In the genomic region with DNA sequence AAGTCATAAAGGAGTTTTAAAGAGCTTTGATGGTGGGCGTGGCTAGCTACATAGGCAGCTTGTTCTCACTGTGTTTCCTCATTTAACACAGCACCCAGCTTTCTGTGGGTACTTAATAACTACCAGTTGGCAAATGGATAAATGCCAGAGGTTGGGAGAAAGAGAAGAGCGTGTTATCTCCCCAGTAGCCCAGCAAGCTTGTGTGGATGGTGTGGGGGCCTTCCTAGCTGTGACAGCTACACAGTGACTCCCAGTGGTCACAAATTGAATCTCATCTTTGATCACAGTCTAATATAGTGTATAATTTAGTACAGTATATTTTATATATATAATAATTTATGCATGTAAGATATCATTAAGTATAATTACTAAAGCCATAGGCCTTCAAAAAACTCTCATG, we compare ENCODE assay signal across 9 cellular contexts.
DNase-seq lines count a peak whose midpoint lies in the region; ATAC-seq and TF ChIP-seq lines count a peak whose summit lies in the region.
"Had no signal": no experiment of that assay in that cellular context is flagged by ENCODE, and none has a peak within 500 bp of the region (broad histone marks: within the 10 kb centered on the region; RNA-seq: fewer than 3 reads in every experiment).

No MANE protein-coding gene starts in this region.

- H3K9me3 Mint-ChIP-seq in activated T-helper 17 cell treated with anti-CD3 and anti-CD28 coated beads, Interleukin-2, amount 50 U/mL, for 72 hours: no peaks in the 10 kb centered on the region
- H3K9me3 Mint-ChIP-seq: T-helper 1 cell treated with Interleukin-12 subunit alpha and Interleukin-12 subunit beta and Interleukin-4 antibody, amounts not matched to agents 30 μg/mL and 1 μg/mL, for 36 hours had no signal

- no peaks in the 10 kb centered on the region for H3K4me1 Mint-ChIP-seq in activated T-helper 17 cell treated with anti-CD3 and anti-CD28 coated beads, Interleukin-2, amount 50 U/mL, for 72 hours

- H3K9ac ChIP-seq in NT2/D1 (ENCODE audit: insufficient read length, low read depth): no peak overlapping the region

- H3K4me1 ChIP-seq in NT2/D1 (ENCODE audit: insufficient read depth, insufficient read length) (no peaks in the 10 kb centered on the region), ovary (ENCODE audit: insufficient read depth) (no peaks in the 10 kb centered on the region)

- TF ChIP-seq POLR2A in erythroblast (IDR thresholded peaks at IDR 0.05; ENCODE audit: low read length): no peak
- TF ChIP-seq POLR2A in ovary (IDR thresholded peaks at IDR 0.05): no peak

- H3K4me3 Mint-ChIP-seq in activated T-helper 17 cell treated with anti-CD3 and anti-CD28 coated beads, Interleukin-2, amount 50 U/mL, for 72 hours: no peak overlapping the region
- H3K4me3 Mint-ChIP-seq: T-helper 1 cell treated with Interleukin-12 subunit alpha and Interleukin-12 subunit beta and Interleukin-4 antibody, amounts not matched to agents 30 μg/mL and 1 μg/mL, for 36 hours had no signal

- no peaks in the 10 kb centered on the region for H3K36me3 Mint-ChIP-seq in activated T-helper 17 cell treated with anti-CD3 and anti-CD28 coated beads, Interleukin-2, amount 50 U/mL, for 72 hours (ENCODE audit: low read depth)

- H3K27me3 ChIP-seq in NT2/D1 (ENCODE audit: insufficient read depth, insufficient read length): no peaks in the 10 kb centered on the region
- H3K27me3 ChIP-seq in ovary: no peaks in the 10 kb centered on the region

- peak; percentile 35; the same call in 1 of the 2 replicates for TF ChIP-seq CTCF in GM12875 (IDR thresholded peaks at IDR 0.05; ENCODE audit: borderline replicate concordance, insufficient read depth, low read depth, low read length)
- TF ChIP-seq CTCF in ovary (IDR thresholded peaks at IDR 0.05): peak in 2 of 3 donors; percentile 33 to 39

- peak; percentile 86 for ATAC-seq in HG03342 (IDR thresholded peaks at IDR 0.05; ENCODE audit: unreplicated experiment)
- ATAC-seq in GM18520 (IDR thresholded peaks at IDR 0.05; ENCODE audit: unreplicated experiment): no peak
- no peak for ATAC-seq in activated T-helper 17 cell treated with anti-CD3 and anti-CD28 coated beads, Interleukin-2, amount 50 U/mL, for 72 hours (replicated peaks)

- H3K36me3 ChIP-seq in NT2/D1 (ENCODE audit: insufficient read depth, insufficient read length, low read length) (no peaks in the 10 kb centered on the region), ovary (no peaks in the 10 kb centered on the region)

- no peaks in the 10 kb centered on the region for H3K27me3 Mint-ChIP-seq in activated T-helper 17 cell treated with anti-CD3 and anti-CD28 coated beads, Interleukin-2, amount 50 U/mL, for 72 hours

- no peak overlapping the region for H3K27ac ChIP-seq in ovary

- no peaks in the 10 kb centered on the region for H3K9me3 ChIP-seq in NT2/D1 (ENCODE audit: insufficient read depth, low read length)
- no peaks in the 10 kb centered on the region for H3K9me3 ChIP-seq in ovary

- H3K27ac Mint-ChIP-seq in activated T-helper 17 cell treated with anti-CD3 and anti-CD28 coated beads, Interleukin-2, amount 50 U/mL, for 72 hours: no peak overlapping the region
- H3K27ac Mint-ChIP-seq: T-helper 1 cell treated with Interleukin-12 subunit alpha and Interleukin-12 subunit beta and Interleukin-4 antibody, amounts not matched to agents 30 μg/mL and 1 μg/mL, for 36 hours had no signal

- TF ChIP-seq EP300 in ovary (IDR thresholded peaks at IDR 0.05): no peak

- WGBS in ovary, 3 donors: 33 to 46% (median 40%) methylated on average over 2 of the region's 2 CpGs

- DNase-seq in NT2/D1 (ENCODE audit: low read depth, low spot score) (peak; percentile 28), erythroblast (lab: John Stamatoyannopoulos, UW) (peak; percentile 13 to 17), ovary (peak in 4 of 5 donors; percentile 18 to 51 (median 28))
- no peak for DNase-seq in activated CD4-positive, alpha-beta T cell treated with anti-CD3 and anti-CD28 coated beads, Interleukin-2, amount 50 U/mL, for 48 hours

- H3K4me3 ChIP-seq in GM12875 (ENCODE audit: low read depth, low read length) (no peak overlapping the region), NT2/D1 (ENCODE audit: insufficient read length, low read depth) (no peak overlapping the region), ovary (no peak overlapping the region)

- intact Hi-C loops in ovary (cut with DNase I): no loop called here

Comparison
In these comparisons a context has a peak if more than half of its experiments do, and no peak if none do; other contexts are left out.
1. DNase-seq: peak in NT2/D1 (single experiment), erythroblast (2 of 2) and ovary (4 of 5); none in activated CD4-positive, alpha-beta T cell treated with anti-CD3 and anti-CD28 coated beads, Interleukin-2, amount 50 U/mL, for 48 hours (0 of 2).